ENCODE assay signal across 8 cellular contexts in genomic region chr22:29907753-29908515, GRCh38. TPM values are rescaled to one million over a fixed set of nuclear protein-coding genes. Genes with fewer than 3 reads are reported as not detected.
DNase-seq lines count a peak whose midpoint lies in the region; ATAC-seq and TF ChIP-seq lines count a peak whose summit lies in the region.

No MANE protein-coding gene starts in this region.

- no peak overlapping the region for H3K4me3 Mint-ChIP-seq in immature natural killer cell

- H3K27me3 ChIP-seq in neutrophil: no peaks in the 10 kb centered on the region

- H3K9me3 Mint-ChIP-seq in immature natural killer cell: no peaks in the 10 kb centered on the region

- H3K27ac ChIP-seq in neutrophil: peak overlapping the region; percentile 69

- H3K27ac Mint-ChIP-seq in immature natural killer cell: peak overlapping the region in 2 of 6 donors; percentile 5 to 40

- peaks cover 60 to 90% of the 10 kb centered on the region in 2 experiments for H3K4me1 ChIP-seq in neutrophil (ENCODE audit: control insufficient read depth in 1 of 2, insufficient read depth in 1 of 2, low read depth in 1 of 2, low read length in 1 of 2)

- no peaks in the 10 kb centered on the region for H3K36me3 Mint-ChIP-seq in immature natural killer cell

- peaks cover 44 to 68% of the 10 kb centered on the region in 2 donors for H3K4me1 Mint-ChIP-seq in immature natural killer cell

- H3K4me3 ChIP-seq in neutrophil (ENCODE audit: low read depth in 1 of 2, low read length in 1 of 2): no peak overlapping the region

- no peaks in the 10 kb centered on the region for H3K9me3 ChIP-seq in neutrophil

- peak; percentile 75 for DNase-seq in DMS53 (lab: John Stamatoyannopoulos, UW)
- peak; percentile 68 to 72 for DNase-seq in Kasumi-1 (lab: John Stamatoyannopoulos, UW)
- DNase-seq in SK-MEL-5 (ENCODE audit: low read depth, low spot score): peak; percentile 73
- DNase-seq in fibroblast of gingiva (ENCODE audit: low read depth): peak; percentile 74
- DNase-seq in immature natural killer cell: no peak
- DNase-seq in stimulated activated naive CD4-positive, alpha-beta T cell (lab: John Stamatoyannopoulos, UW): no peak

- no peaks in the 10 kb centered on the region for H3K27me3 Mint-ChIP-seq in immature natural killer cell (ENCODE audit: low read depth in 3 of 3)

- TF ChIP-seq CTCF in neutrophil (IDR thresholded peaks at IDR 0.05): no peak

- in situ Hi-C loops in SK-MEL-5 (cut with HindIII; ENCODE audit: low pct_unique_long_range_greater_than_20kb, low sequenced_read_pairs): no loop called here

- no peak for ATAC-seq in GM21717 (IDR thresholded peaks at IDR 0.05; ENCODE audit: unreplicated experiment)

- no peaks in the 10 kb centered on the region for H3K36me3 ChIP-seq in neutrophil

RNA-seq across cellular contexts. Expression of gene MTMR3, which starts 25.0 kb away (rescaled TPM):
- 15.7 and 18.6 TPM in 2 replicates for total RNA-seq in SK-MEL-5 (2014; rRNA removed; shearing (Covaris generic))
- 16.1 and 26.8 TPM in 2 replicates for polyA plus RNA-seq in SK-MEL-5 (2015; cell fraction: cytosol; rRNA removed)
- 53.3 and 62.7 TPM in 2 replicates for polyA plus RNA-seq in SK-MEL-5 (2015; cell fraction: nucleus; rRNA removed)
- polyA plus RNA-seq in immature natural killer cell: 10 to 100 TPM; 11.2 to 21.9 (median 11.9) TPM

Comparison
In these comparisons a context has a peak if more than half of its experiments do, and no peak if none do; other contexts are left out.
1. DNase-seq: peak in DMS53 (single experiment), Kasumi-1 (2 of 2), SK-MEL-5 (single experiment) and fibroblast of gingiva (single experiment); none in immature natural killer cell (0 of 3) and stimulated activated naive CD4-positive, alpha-beta T cell (0 of 6).